1 cellular context compared by ENCODE assay signal in the genomic region with DNA sequence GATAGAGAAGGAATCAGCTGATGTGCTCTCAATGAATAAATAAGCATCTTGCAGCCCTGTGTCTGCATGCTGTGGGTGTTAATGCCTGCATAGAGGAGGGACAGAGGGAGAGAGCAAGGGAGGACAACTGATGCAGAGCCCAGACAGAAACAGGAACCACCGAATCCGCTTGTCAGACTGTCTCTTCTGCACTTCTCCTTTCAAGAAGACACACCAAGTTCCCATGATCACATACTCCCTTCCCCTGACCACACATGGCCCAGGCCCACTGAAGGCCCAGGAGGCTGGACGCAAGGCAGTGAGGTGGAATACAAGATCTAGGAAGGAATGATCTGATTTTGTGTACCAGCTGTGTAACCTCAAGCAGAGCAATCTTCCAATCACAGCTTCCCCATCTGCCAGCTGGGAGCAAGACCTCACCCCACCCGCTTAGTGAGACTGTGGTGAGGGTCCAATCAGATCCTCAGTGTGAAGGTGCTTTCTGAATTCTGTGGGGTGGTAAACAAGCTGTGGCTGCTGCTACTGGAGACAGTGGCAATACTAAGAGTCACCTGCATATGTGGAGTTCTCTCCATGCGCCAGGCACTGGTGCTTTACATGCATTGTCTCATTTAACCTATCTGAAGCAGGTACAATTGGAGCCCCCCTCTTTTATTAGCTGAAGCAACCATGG.
TF ChIP-seq lines count a peak whose summit lies in the region.

No MANE protein-coding gene starts in this region.

TF ChIP-seq in GM12878, 131 proteins besides CTCF, POLR2A, EP300 and RAD21:
- TF ChIP-seq RELB (IDR thresholded peaks at IDR 0.05; ENCODE audit: low read depth) (no peak), SPI1 (IDR thresholded peaks at IDR 0.05; ENCODE audit: borderline replicate concordance, insufficient read depth, low read depth, low read length) (peak; percentile 15; the same call in 1 of the 2 replicates)
TF ChIP-seq in GM12878: peak in this region for 1.
